Comparison of ENCODE assay signal across 27 cellular contexts in genomic region chr15:23594252-23594770, GRCh38. TPM values are rescaled to one million over a fixed set of nuclear protein-coding genes. Genes with fewer than 3 reads are reported as not detected.
A peak's percentile ranks its signal among the peaks of the same experiment; 100 is the strongest.
DNase-seq lines count a peak whose midpoint lies in the region; ATAC-seq, FAIRE-seq and TF ChIP-seq lines count a peak whose summit lies in the region.
"Had no signal": no experiment of that assay in that cellular context is flagged by ENCODE, and none has a peak within 500 bp of the region (broad histone marks: within the 10 kb centered on the region; RNA-seq: fewer than 3 reads in every experiment).

No MANE protein-coding gene starts in this region.

- no peak for TF ChIP-seq RAD21 in HepG2 (CRISPR knock-in tag; IDR thresholded peaks at IDR 0.05)

- TF ChIP-seq CTCF in HepG2 (CRISPR knock-in tag; IDR thresholded peaks at IDR 0.05) (no peak), right lobe of liver (IDR thresholded peaks at IDR 0.05) (no peak), esophagus muscularis mucosa (IDR thresholded peaks at IDR 0.05) (no peak)

- in situ Hi-C loops in HepG2 (cut with HindIII; ENCODE audit: extremely low pct_ligation_motif_present, low pct_unique_long_range_greater_than_20kb) = no loop called here
- in situ Hi-C loops in KBM-7 (cut with MboI; ENCODE audit: low pct_unique_long_range_greater_than_20kb, low sequenced_read_pairs) = no loop called here

- CTCF ChIA-PET in HepG2 (lab: Yijun Ruan, JAX; ENCODE audit: low intra/inter-chr PET ratio, low total read pairs) = no interaction called here

- intact Hi-C loops in HepG2 (cut with micrococcal nuclease; ENCODE audit: unreplicated experiment) = loop anchor here (10.0 kb wide), 1 partner anchor 60 kb away; no protein-coding TSS in a partner anchor
- intact Hi-C loops in right lobe of liver (cut with DNase I) = no loop called here
- intact Hi-C loops in esophagus muscularis mucosa (cut with DNase I) = no loop called here

- H3K27ac ChIP-seq in HepG2 (ENCODE audit: extremely low read length, insufficient read depth, low read length) (no peak overlapping the region), right lobe of liver (no peak overlapping the region), esophagus muscularis mucosa (replicated peaks in 1 of 4) (no peak overlapping the region)
- H3K27ac ChIP-seq: BLaER1 had no signal

- no peak for TF ChIP-seq EP300 in HepG2 (IDR thresholded peaks at IDR 0.05; ENCODE audit: low read depth in 2 of 2, low read length in 2 of 2)
- TF ChIP-seq EP300 in HepG2 (CRISPR knock-in tag; IDR thresholded peaks at IDR 0.05; ENCODE audit: borderline replicate concordance) = no peak
- TF ChIP-seq EP300 in esophagus muscularis mucosa (IDR thresholded peaks at IDR 0.05) = no peak

- no peaks in the 10 kb centered on the region for H3K36me3 ChIP-seq in HepG2 (replicated peaks in 1 of 2; ENCODE audit: control insufficient read depth in 1 of 2, insufficient read depth in 2 of 2, low read length in 2 of 2)
- H3K36me3 ChIP-seq in right lobe of liver = no peaks in the 10 kb centered on the region
- no peaks in the 10 kb centered on the region for H3K36me3 ChIP-seq in esophagus muscularis mucosa
- H3K36me3 ChIP-seq: BE2C, BLaER1 had no signal

- H3K27me3 ChIP-seq in HepG2 (ENCODE audit: control insufficient read depth in 1 of 2, insufficient read depth in 2 of 2, low read length in 2 of 2) = no peaks in the 10 kb centered on the region; a peak in 1 of 5 replicates
- H3K27me3 ChIP-seq in right lobe of liver = no peaks in the 10 kb centered on the region
- peaks cover 0 to 3% (median 0%) of the 10 kb centered on the region in 4 donors for H3K27me3 ChIP-seq in esophagus muscularis mucosa
- H3K27me3 ChIP-seq: BE2C, BLaER1 had no signal

- H3K4me1 ChIP-seq in HepG2 (ENCODE audit: insufficient read depth, low read length) (no peaks in the 10 kb centered on the region), right lobe of liver (no peaks in the 10 kb centered on the region), esophagus muscularis mucosa (no peaks in the 10 kb centered on the region)
- H3K4me1 ChIP-seq: BE2C, BLaER1 had no signal

- no peaks in the 10 kb centered on the region for H4K20me1 ChIP-seq in HepG2 (ENCODE audit: insufficient read depth, low read length)
- H4K20me1 ChIP-seq: BLaER1 had no signal

- 14% methylated on average over 7 of the region's 7 CpGs for WGBS in HepG2 (ENCODE audit: low lambda C conversion rate)
- 53% methylated on average over 7 of the region's 7 CpGs for WGBS in right lobe of liver (ENCODE audit: insufficient coverage, low coverage, low lambda C conversion rate, missing lambda C conversion rate)
- 70% methylated on average over 7 of the region's 7 CpGs for WGBS in esophagus muscularis mucosa

- DNase-seq in HepG2 (ENCODE audit: low spot score) = no peak
- DNase-seq in right lobe of liver = no peak
- DNase-seq in esophagus muscularis mucosa (ENCODE audit: extremely low spot score) = peak; percentile 91
- DNase-seq in KBM-7 = no peak
- no peak for DNase-seq in nucleus accumbens (lab: John Stamatoyannopoulos, UW)
- DNase-seq: 8988T; ACHN; BE2C; C1 segment of cervical spinal cord; CD4-positive, alpha-beta memory T cell; CD4-positive, CD25-positive, alpha-beta regulatory T cell; CD8-positive, alpha-beta memory T cell; COR-L47; DMS 273 treated with DMSO at 0.1 percent for 48 hours; DMS153; DMS53; DMS79; DND-41; EL; GDM1 had no signal

- H3K4me3 ChIP-seq in HepG2 (replicated peaks in 1 of 3; ENCODE audit: insufficient read depth in 1 of 3, low read depth in 2 of 3, low read length in 3 of 3) (no peak overlapping the region), right lobe of liver (no peak overlapping the region), esophagus muscularis mucosa (no peak overlapping the region)
- H3K4me3 ChIP-seq: BLaER1, GM12878 had no signal

- FAIRE-seq in HepG2 (lab: Jason Lieb, UNC) = no peak
- FAIRE-seq: GM12878, GM12892, GM18507 had no signal

- H3K9me3 ChIP-seq in HepG2 (ENCODE audit: low read length) (no peaks in the 10 kb centered on the region), right lobe of liver (no peaks in the 10 kb centered on the region), esophagus muscularis mucosa (no peaks in the 10 kb centered on the region)
- H3K9me3 ChIP-seq: BE2C, BLaER1 had no signal

- H3K9ac ChIP-seq in HepG2 (ENCODE audit: insufficient read depth, low read depth, low read length) = no peak overlapping the region
- H3K9ac ChIP-seq: BLaER1 had no signal

- no peak for ATAC-seq in HepG2
- ATAC-seq in right lobe of liver = no peak
- ATAC-seq: GM12878 had no signal

- no TSS peak for BruUV-seq in HepG2 (replicated peaks; lab: Mats Ljungman, UMichigan)

- H3K79me2 ChIP-seq in HepG2 (ENCODE audit: insufficient read depth, low read length) = no peaks in the 10 kb centered on the region

- no peak overlapping the region for H2AFZ ChIP-seq in HepG2 (ENCODE audit: low read length)

- POLR2A ChIA-PET in HepG2 (lab: Yijun Ruan, JAX) = no interaction called here

- H3K4me2 ChIP-seq in HepG2 (ENCODE audit: low read depth, low read length) = no peak overlapping the region
- H3K4me2 ChIP-seq: BLaER1 had no signal

- TF ChIP-seq POLR2A in HepG2 (IDR thresholded peaks at IDR 0.05; ENCODE audit: insufficient read depth in 1 of 2, low read depth in 2 of 2, low read length in 2 of 2) (no peak), right lobe of liver (IDR thresholded peaks at IDR 0.05) (no peak), esophagus muscularis mucosa (IDR thresholded peaks at IDR 0.05; ENCODE audit: low read depth) (no peak)

TF ChIP-seq in HepG2, 621 proteins besides CTCF, POLR2A, EP300 and RAD21:
- TF ChIP-seq GTF3A (CRISPR knock-in tag; conservative IDR thresholded peaks at IDR 0.05) (no peak), RAD51 (IDR thresholded peaks at IDR 0.05; ENCODE audit: borderline replicate concordance) (peak; percentile 73), TMF1 (CRISPR knock-in tag; IDR thresholded peaks at IDR 0.05; ENCODE audit: low read depth) (no peak), ZNF576 (CRISPR knock-in tag; IDR thresholded peaks at IDR 0.05) (no peak)

RNA-seq across cellular contexts. Expression of gene MKRN3, which starts 28.8 kb away (rescaled TPM):
- 4.6 and 5.2 TPM in 2 replicates for total RNA-seq in HepG2 (2016; rRNA removed; fragmentation: Illumina TruSeq; extraction: Trizol)
- total RNA-seq in HepG2 (2016; cell fraction: cytosol; rRNA removed; fragmentation: Illumina TruSeq; extraction: Trizol; ENCODE audit: low read depth) = 0.51 and 0.71 TPM in 2 replicates
- 4.3 and 5.4 TPM in 2 replicates for total RNA-seq in HepG2 (2016; cell fraction: insoluble cytoplasmic fraction; rRNA removed; fragmentation: Illumina TruSeq; extraction: Trizol)
- total RNA-seq in HepG2 (2016; cell fraction: membrane; rRNA removed; fragmentation: Illumina TruSeq; extraction: Trizol) = 2.0 and 2.5 TPM in 2 replicates
- total RNA-seq in HepG2 (2016; cell fraction: nucleus; rRNA removed; fragmentation: Illumina TruSeq; extraction: Trizol) = 10.1 and 10.2 TPM in 2 replicates
- polyA plus RNA-seq in HepG2 (2011; rRNA removed) = 2.1 and 2.4 TPM in 2 replicates
- polyA plus RNA-seq in HepG2 (2011; cell fraction: cytosol; rRNA removed) = 1.7 and 1.8 TPM in 2 replicates
- polyA plus RNA-seq in HepG2 (2011; cell fraction: nucleus; rRNA removed) = 4.1 and 5.0 TPM in 2 replicates
- polyA plus RNA-seq in HepG2 (2012) = 2.0 and 2.6 TPM in 2 replicates
- polyA plus RNA-seq in HepG2 (2016; cell fraction: cytosol; fragmentation: Illumina TruSeq; extraction: Trizol; ENCODE audit: low read depth) = 0.60 and 0.65 TPM in 2 replicates
- 2.0 TPM in 2 replicates for polyA plus RNA-seq in HepG2 (2016; cell fraction: insoluble cytoplasmic fraction; fragmentation: Illumina TruSeq; extraction: Trizol; ENCODE audit: low read depth)
- polyA plus RNA-seq in HepG2 (2016; cell fraction: membrane; fragmentation: Illumina TruSeq; extraction: Trizol; ENCODE audit: low read depth) = 1.4 and 1.9 TPM in 2 replicates
- polyA plus RNA-seq in HepG2 (2016; cell fraction: nucleus; fragmentation: Illumina TruSeq; extraction: Trizol; ENCODE audit: insufficient read depth, low read depth) = 5.1 and 5.8 TPM in 2 replicates
- 6.2 and 6.7 TPM in 2 replicates for polyA minus RNA-seq in HepG2 (2011; rRNA and poly(A)+ RNA removed; ENCODE audit: low replicate concordance)
- 1.9 and 2.3 TPM in 2 replicates for polyA minus RNA-seq in HepG2 (2011; cell fraction: cytosol; rRNA and poly(A)+ RNA removed)
- polyA minus RNA-seq in HepG2 (2011; cell fraction: nucleus; rRNA and poly(A)+ RNA removed) = 14.5 and 16.4 TPM in 2 replicates
- total RNA-seq in right lobe of liver = under 1 TPM in 2 of 6 experiments, not detected in 4; 0.24 to 0.44 TPM
- total RNA-seq in esophagus muscularis mucosa = under 1 TPM in 3 of 4 donors, not detected in 1; 0.42 to 0.65 (median 0.46) TPM
- total RNA-seq: A673, G401, GM12878 had no signal

RNA-seq across cellular contexts. Expression of gene MAGEL2, which starts 53.4 kb away (rescaled TPM):
- not detected in 2 replicates for total RNA-seq in HepG2 (2016; rRNA removed; fragmentation: Illumina TruSeq; extraction: Trizol)
- not detected in 2 replicates for total RNA-seq in HepG2 (2016; cell fraction: cytosol; rRNA removed; fragmentation: Illumina TruSeq; extraction: Trizol; ENCODE audit: low read depth)
- total RNA-seq in HepG2 (2016; cell fraction: insoluble cytoplasmic fraction; rRNA removed; fragmentation: Illumina TruSeq; extraction: Trizol) = not detected in 2 replicates
- not detected in 2 replicates for total RNA-seq in HepG2 (2016; cell fraction: membrane; rRNA removed; fragmentation: Illumina TruSeq; extraction: Trizol)
- not detected in 2 replicates for total RNA-seq in HepG2 (2016; cell fraction: nucleus; rRNA removed; fragmentation: Illumina TruSeq; extraction: Trizol)
- not detected in 2 replicates for polyA plus RNA-seq in HepG2 (2011; rRNA removed)
- not detected in 2 replicates for polyA plus RNA-seq in HepG2 (2011; cell fraction: cytosol; rRNA removed)
- not detected in 2 replicates for polyA plus RNA-seq in HepG2 (2011; cell fraction: nucleus; rRNA removed)
- not detected in 2 replicates for polyA plus RNA-seq in HepG2 (2012)
- not detected in 2 replicates for polyA plus RNA-seq in HepG2 (2016; cell fraction: cytosol; fragmentation: Illumina TruSeq; extraction: Trizol; ENCODE audit: low read depth)
- not detected in 2 replicates for polyA plus RNA-seq in HepG2 (2016; cell fraction: insoluble cytoplasmic fraction; fragmentation: Illumina TruSeq; extraction: Trizol; ENCODE audit: low read depth)
- polyA plus RNA-seq in HepG2 (2016; cell fraction: membrane; fragmentation: Illumina TruSeq; extraction: Trizol; ENCODE audit: low read depth) = not detected in 2 replicates
- polyA plus RNA-seq in HepG2 (2016; cell fraction: nucleus; fragmentation: Illumina TruSeq; extraction: Trizol; ENCODE audit: insufficient read depth, low read depth) = not detected in 2 replicates
- polyA minus RNA-seq in HepG2 (2011; rRNA and poly(A)+ RNA removed; ENCODE audit: low replicate concordance) = not detected in 2 replicates
- not detected in 2 replicates for polyA minus RNA-seq in HepG2 (2011; cell fraction: cytosol; rRNA and poly(A)+ RNA removed)
- not detected in 2 replicates for polyA minus RNA-seq in HepG2 (2011; cell fraction: nucleus; rRNA and poly(A)+ RNA removed)
- total RNA-seq in right lobe of liver = under 1 TPM in 2 of 6 experiments, not detected in 4; 0.04 to 0.05 TPM
- under 1 TPM in 2 of 4 donors, not detected in 2; 0.17 to 0.26 TPM for total RNA-seq in esophagus muscularis mucosa
- total RNA-seq: A673; CD4-positive, alpha-beta memory T cell; CD4-positive, CD25-positive, alpha-beta regulatory T cell; CD8-positive, alpha-beta memory T cell; G401; GM12878 had no signal
- polyA plus RNA-seq: CD14-positive monocyte; CD4-positive, alpha-beta memory T cell; CD4-positive, CD25-positive, alpha-beta regulatory T cell; CD8-positive, alpha-beta memory T cell; GM12878 had no signal
